1 cellular context compared by ENCODE assay signal in the genomic region with DNA sequence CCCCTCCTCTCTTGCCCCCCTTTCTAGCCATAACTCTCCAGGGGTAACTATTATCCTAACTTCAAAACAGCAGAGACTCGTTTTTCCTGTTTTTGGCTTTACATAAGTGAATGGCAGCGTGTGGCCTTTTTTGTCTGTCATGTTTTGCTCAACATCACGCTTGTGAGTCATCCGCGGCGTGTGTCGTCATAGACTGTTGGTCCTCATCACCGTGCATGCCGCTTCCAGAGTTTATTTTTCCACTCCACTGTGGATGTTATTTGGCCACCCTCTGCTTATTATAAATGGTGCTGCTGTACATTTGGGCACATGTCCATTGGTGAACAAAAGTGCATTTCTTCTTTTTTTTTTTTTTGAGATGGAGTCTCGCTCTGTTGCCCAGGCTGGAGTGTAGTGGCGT.
TF ChIP-seq lines count a peak whose summit lies in the region.

No MANE protein-coding gene starts in this region.

TF ChIP-seq in GM12878, 131 proteins besides CTCF, POLR2A, EP300 and RAD21 (continued from another document):
- TF ChIP-seq ESRRA (IDR thresholded peaks at IDR 0.05; ENCODE audit: low read length) (no peak), SPI1 (IDR thresholded peaks at IDR 0.05; ENCODE audit: borderline replicate concordance, insufficient read depth, low read depth, low read length) (no peak), CEBPZ (IDR thresholded peaks at IDR 0.05; ENCODE audit: low read depth, low read length) (no peak), IRF3 (IDR thresholded peaks at IDR 0.05) (no peak), MXI1 (IDR thresholded peaks at IDR 0.05; ENCODE audit: low read depth, low read length) (no peak), SMARCA5 (IDR thresholded peaks at IDR 0.05) (no peak), RCOR1 (conservative IDR thresholded peaks at IDR 0.05; ENCODE audit: low read depth, low read length) (no peak)
